Comparison of ENCODE assay signal across 12 cellular contexts in genomic region chr5:79653843-79654242, GRCh38.
DNase-seq lines count a peak whose midpoint lies in the region; ATAC-seq and TF ChIP-seq lines count a peak whose summit lies in the region.
"Had no signal": no experiment of that assay in that cellular context is flagged by ENCODE, and none has a peak within 500 bp of the region (broad histone marks: within the 10 kb centered on the region; RNA-seq: fewer than 3 reads in every experiment).

No MANE protein-coding gene starts in this region.

- no peaks in the 10 kb centered on the region for H3K9me3 Mint-ChIP-seq in nephron
- H3K9me3 Mint-ChIP-seq: CD4-positive, CD25-positive, alpha-beta regulatory T cell; IgD-negative memory B cell had no signal

- no peak overlapping the region for H3K4me3 Mint-ChIP-seq in nephron
- H3K4me3 Mint-ChIP-seq: CD4-positive, CD25-positive, alpha-beta regulatory T cell; IgD-negative memory B cell had no signal

- no peak for ATAC-seq in HG02885 (IDR thresholded peaks at IDR 0.05; ENCODE audit: poor library complexity, unreplicated experiment)

- peaks cover 42% of the 10 kb centered on the region for H3K36me3 Mint-ChIP-seq in nephron (ENCODE audit: low read depth)

- H3K27ac Mint-ChIP-seq in nephron = peak overlapping the region in 2 of 3 experiments; percentile 39 to 76
- H3K27ac Mint-ChIP-seq: CD4-positive, CD25-positive, alpha-beta regulatory T cell had no signal

- DNase-seq in DMS53 (lab: John Stamatoyannopoulos, UW) (peak; percentile 8), DMS53 treated with DMSO at 0.1 percent for 48 hours (lab: John Stamatoyannopoulos, UW; ENCODE audit: unreplicated experiment) (no peak), glomerular visceral epithelial cell (ENCODE audit: extremely low spot score) (peak; percentile 4), HuH-7.5 (ENCODE audit: low spot score) (no peak), NOMO-1 treated with dmso at 0.1 percent for 144 hours (lab: John Stamatoyannopoulos, UW; ENCODE audit: unreplicated experiment) (no peak)
- DNase-seq: CD4-positive, CD25-positive, alpha-beta regulatory T cell; DMS153; HCEC 1CT; KG1 had no signal

- no peak for TF ChIP-seq CTCF in nephron (IDR thresholded peaks at IDR 0.05; ENCODE audit: unreplicated experiment in 3 of 3)

- H3K27me3 Mint-ChIP-seq in nephron (ENCODE audit: low read depth) = no peaks in the 10 kb centered on the region
- H3K27me3 Mint-ChIP-seq: CD4-positive, CD25-positive, alpha-beta regulatory T cell; IgD-negative memory B cell had no signal

- H3K4me1 Mint-ChIP-seq in nephron = no peaks in the 10 kb centered on the region

Comparison
In these comparisons a context has a peak if more than half of its experiments do, and no peak if none do; other contexts are left out.
1. DNase-seq: peak in DMS53 (single experiment) and glomerular visceral epithelial cell (single experiment); none in DMS53 treated with DMSO at 0.1 percent for 48 hours (single experiment), HuH-7.5 (single experiment) and NOMO-1 treated with dmso at 0.1 percent for 144 hours (single experiment).